8 cellular contexts compared by ENCODE assay signal in the genomic region with DNA sequence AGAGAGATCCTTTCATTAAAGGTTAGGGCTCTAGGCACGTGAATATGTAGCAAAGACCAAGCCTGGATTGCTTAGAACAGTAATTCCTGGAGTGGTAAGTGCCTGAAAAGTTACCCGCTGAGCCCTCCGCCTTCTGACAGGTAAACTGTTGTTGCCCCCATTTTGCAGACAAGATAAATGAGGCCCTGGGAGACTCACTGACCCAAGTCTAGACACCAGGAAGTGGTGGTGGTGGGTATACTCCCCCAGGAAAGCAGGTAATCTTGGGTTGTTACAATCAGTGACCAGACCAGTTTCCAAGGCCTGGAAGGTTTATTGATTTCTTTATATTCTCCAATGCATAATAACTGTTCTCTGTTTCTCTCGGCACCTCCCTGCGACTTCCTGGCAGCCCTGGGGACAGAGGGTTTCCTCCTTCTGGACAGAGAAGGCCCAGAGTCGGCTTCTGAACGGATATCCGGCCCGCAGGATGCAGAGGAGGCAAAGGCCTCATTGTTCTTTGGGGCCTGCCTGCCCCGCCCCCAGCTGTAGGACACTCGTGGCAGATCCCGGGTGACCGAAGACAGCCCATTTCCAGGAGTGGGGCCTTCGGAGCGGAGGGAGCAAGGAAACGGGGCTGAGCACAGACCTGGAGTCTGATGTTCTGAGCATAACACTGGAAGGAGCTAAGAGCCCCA. TPM values are rescaled to one million over a fixed set of nuclear protein-coding genes. Genes with fewer than 3 reads are reported as not detected.
A peak's percentile ranks its signal among the peaks of the same experiment; 100 is the strongest.
DNase-seq lines count a peak whose midpoint lies in the region; ATAC-seq, FAIRE-seq and TF ChIP-seq lines count a peak whose summit lies in the region.

No MANE protein-coding gene starts in this region.

- TF ChIP-seq CTCF in GM12864 (IDR thresholded peaks at IDR 0.05; ENCODE audit: low read depth, low read length, missing control alignments), result no peak

- H3K4me1 ChIP-seq in SJCRH30, result peaks cover 17% of the 10 kb centered on the region

- H3K36me3 ChIP-seq in SJCRH30, result no peaks in the 10 kb centered on the region

- no peaks in the 10 kb centered on the region for H3K27me3 ChIP-seq in SJCRH30

- H3K9me3 ChIP-seq in SJCRH30 (replicated peaks), result no peaks in the 10 kb centered on the region

- no peak for FAIRE-seq in HTR-8/SVneo (lab: Jason Lieb, UNC)

- H3K27ac ChIP-seq in SJCRH30, result peak overlapping the region; percentile 66

- DNase-seq in GM12864 (ENCODE audit: low read depth), result no peak
- peak; percentile 78 to 85 for DNase-seq in SJCRH30
- peak in 39 of 58 donors; percentile 4 to 58 (median 34) for DNase-seq in anterior cingulate cortex (lab: John Stamatoyannopoulos, UW)
- peak in 33 of 51 donors; percentile 11 to 73 (median 32) for DNase-seq in hypothalamus (lab: John Stamatoyannopoulos, UW)
- DNase-seq in skeletal muscle cell (ENCODE audit: low read depth), result no peak
- DNase-seq in HTR-8/SVneo (ENCODE audit: insufficient read length, low spot score), result no peak
- DNase-seq in SIG-M5 treated with dmso at 0.1 percent for 504 hours (lab: John Stamatoyannopoulos, UW; ENCODE audit: unreplicated experiment), result no peak

- peak; percentile 23 for ATAC-seq in HG02852 (IDR thresholded peaks at IDR 0.05; ENCODE audit: unreplicated experiment)

- H3K4me3 ChIP-seq in GM12864 (ENCODE audit: low read depth, low read length), result peak overlapping the region; percentile 67
- peak overlapping the region; percentile 78 for H3K4me3 ChIP-seq in SJCRH30
- H3K4me3 ChIP-seq in skeletal muscle cell (ENCODE audit: low read depth, low read length), result peak overlapping the region; percentile 74

RNA-seq across cellular contexts. Expression of gene GRK5, which starts 1.3 kb away (rescaled TPM):
- 4.4 and 4.7 TPM in 2 replicates for total RNA-seq in SJCRH30 (2014; rRNA removed; shearing (Covaris generic))

RNA-seq across cellular contexts. Expression of gene PRDX3, which starts 27.5 kb away (rescaled TPM):
- total RNA-seq in SJCRH30 (2014; rRNA removed; shearing (Covaris generic)), result 235 and 239 TPM in 2 replicates

RNA-seq across cellular contexts. Expression of gene SFXN4, which starts 40.5 kb away (rescaled TPM):
- 31.4 and 32.1 TPM in 2 replicates for total RNA-seq in SJCRH30 (2014; rRNA removed; shearing (Covaris generic))

Comparison
In these comparisons a context has a peak if more than half of its experiments do, and no peak if none do; other contexts are left out.
1. DNase-seq: peak in SJCRH30 (2 of 2), anterior cingulate cortex (39 of 58) and hypothalamus (33 of 51); none in GM12864 (single experiment), skeletal muscle cell (single experiment), HTR-8/SVneo (single experiment) and SIG-M5 treated with dmso at 0.1 percent for 504 hours (single experiment).
2. Peak in every context shown above with its lines, with median percentiles within 50 percentile points of each other: H3K4me3 ChIP-seq.